10 cellular contexts compared by ENCODE assay signal in genomic region chr3:22372292-22372949, GRCh38.
DNase-seq lines count a peak whose midpoint lies in the region; ATAC-seq and TF ChIP-seq lines count a peak whose summit lies in the region.
"Had no signal": no experiment of that assay in that cellular context is flagged by ENCODE, and none has a peak within 500 bp of the region (broad histone marks: within the 10 kb centered on the region; RNA-seq: fewer than 3 reads in every experiment).

No MANE protein-coding gene starts in this region.

- POLR2A ChIA-PET in activated CD8-positive, alpha-beta T cell treated with anti-CD3 and anti-CD28 coated beads for 36 hours (lab: Charles Lee): no interaction called here

- no peak overlapping the region for H3K27ac Mint-ChIP-seq in activated CD8-positive, alpha-beta T cell treated with anti-CD3 and anti-CD28 coated beads for 36 hours
- H3K27ac Mint-ChIP-seq in activated CD4-positive, alpha-beta T cell treated with anti-CD3 and anti-CD28 coated beads, Interleukin-2, amount 10 ng/mL, durations not matched to agents 24 days and 14 days: no peak overlapping the region

- no peak overlapping the region for H3K4me3 Mint-ChIP-seq in activated CD8-positive, alpha-beta T cell treated with anti-CD3 and anti-CD28 coated beads for 36 hours
- H3K4me3 Mint-ChIP-seq in activated CD4-positive, alpha-beta T cell treated with anti-CD3 and anti-CD28 coated beads, Interleukin-2, amount 10 ng/mL, durations not matched to agents 24 days and 14 days: no peak overlapping the region

- peaks cover 4% of the 10 kb centered on the region for H3K4me1 Mint-ChIP-seq in activated CD8-positive, alpha-beta T cell treated with anti-CD3 and anti-CD28 coated beads for 36 hours (ENCODE audit: low read depth)
- H3K4me1 Mint-ChIP-seq in activated CD4-positive, alpha-beta T cell treated with anti-CD3 and anti-CD28 coated beads, Interleukin-2, amount 10 ng/mL, durations not matched to agents 24 days and 14 days: no peaks in the 10 kb centered on the region

- H3K9me3 Mint-ChIP-seq in activated CD8-positive, alpha-beta T cell treated with anti-CD3 and anti-CD28 coated beads for 36 hours: peaks cover 2% of the 10 kb centered on the region
- no peaks in the 10 kb centered on the region for H3K9me3 Mint-ChIP-seq in activated CD4-positive, alpha-beta T cell treated with anti-CD3 and anti-CD28 coated beads, Interleukin-2, amount 10 ng/mL, durations not matched to agents 24 days and 14 days

- no peaks in the 10 kb centered on the region for H3K9me3 ChIP-seq in left ventricle myocardium inferior (replicated peaks)

- H3K36me3 Mint-ChIP-seq in activated CD8-positive, alpha-beta T cell treated with anti-CD3 and anti-CD28 coated beads for 36 hours (ENCODE audit: low read depth): no peaks in the 10 kb centered on the region
- no peaks in the 10 kb centered on the region for H3K36me3 Mint-ChIP-seq in activated CD4-positive, alpha-beta T cell treated with anti-CD3 and anti-CD28 coated beads, Interleukin-2, amount 10 ng/mL, durations not matched to agents 24 days and 14 days (ENCODE audit: low read depth)

- DNase-seq in GM13976 (ENCODE audit: low spot score): peak; percentile 7
- DNase-seq in activated CD8-positive, alpha-beta T cell treated with anti-CD3 and anti-CD28 coated beads for 36 hours: peak; percentile 1
- DNase-seq in left ventricle myocardium inferior: peak; percentile 11
- peak; percentile 80 for DNase-seq in retina
- no peak for DNase-seq in activated CD4-positive, alpha-beta T cell treated with anti-CD3 and anti-CD28 coated beads, Interleukin-2, amount 10 ng/mL, durations not matched to agents 24 days and 14 days
- no peak for DNase-seq in ureter (ENCODE audit: low spot score)
- DNase-seq: HCEC 1CT, KG1 had no signal

- H3K27ac ChIP-seq in left ventricle myocardium inferior (replicated peaks): no peak overlapping the region

- no peaks in the 10 kb centered on the region for H3K36me3 ChIP-seq in left ventricle myocardium inferior

- peaks cover 9% of the 10 kb centered on the region for H3K4me1 ChIP-seq in left ventricle myocardium inferior

- peaks cover 50% of the 10 kb centered on the region for H3K27me3 ChIP-seq in left ventricle myocardium inferior (ENCODE audit: low read depth)

- peak overlapping the region; percentile 59 for H3K4me3 ChIP-seq in left ventricle myocardium inferior

- peaks cover 25% of the 10 kb centered on the region for H3K27me3 Mint-ChIP-seq in activated CD8-positive, alpha-beta T cell treated with anti-CD3 and anti-CD28 coated beads for 36 hours
- peaks cover 21% of the 10 kb centered on the region for H3K27me3 Mint-ChIP-seq in activated CD4-positive, alpha-beta T cell treated with anti-CD3 and anti-CD28 coated beads, Interleukin-2, amount 10 ng/mL, durations not matched to agents 24 days and 14 days

- intact Hi-C loops in activated CD8-positive, alpha-beta T cell treated with anti-CD3 and anti-CD28 coated beads for 36 hours (cut with micrococcal nuclease): no loop called here
- intact Hi-C loops in left ventricle myocardium inferior (cut with micrococcal nuclease): no loop called here
- intact Hi-C loops in activated CD4-positive, alpha-beta T cell treated with anti-CD3 and anti-CD28 coated beads, Interleukin-2, amount 10 ng/mL, durations not matched to agents 24 days and 14 days (cut with micrococcal nuclease): no loop called here

- in situ Hi-C loops in GM13976 (cut with MboI; ENCODE audit: low sequenced_read_pairs, unreplicated experiment): no loop called here

- TF ChIP-seq CTCF in GM13976 (IDR thresholded peaks at IDR 0.05; ENCODE audit: borderline replicate concordance, control extremely low read depth, extremely low read depth, insufficient read depth, missing control alignments) (no peak), left ventricle myocardium inferior (IDR thresholded peaks at IDR 0.05; ENCODE audit: borderline replicate concordance) (no peak)
- TF ChIP-seq CTCF in activated CD8-positive, alpha-beta T cell treated with anti-CD3 and anti-CD28 coated beads for 36 hours (IDR thresholded peaks at IDR 0.05): no peak

- no peak for ATAC-seq in activated CD8-positive, alpha-beta T cell treated with anti-CD3 and anti-CD28 coated beads for 36 hours
- ATAC-seq in HG03457 (IDR thresholded peaks at IDR 0.05; ENCODE audit: unreplicated experiment) (no peak), GM18867 (IDR thresholded peaks at IDR 0.05; ENCODE audit: unreplicated experiment) (no peak)

- CTCF ChIA-PET in activated CD8-positive, alpha-beta T cell treated with anti-CD3 and anti-CD28 coated beads for 36 hours (lab: Charles Lee): no interaction called here

Comparison
In these comparisons a context has a peak if more than half of its experiments do, and no peak if none do; other contexts are left out.
1. DNase-seq: peak in GM13976 (single experiment), activated CD8-positive, alpha-beta T cell treated with anti-CD3 and anti-CD28 coated beads for 36 hours (single experiment), left ventricle myocardium inferior (single experiment) and retina (single experiment); none in activated CD4-positive, alpha-beta T cell treated with anti-CD3 and anti-CD28 coated beads, Interleukin-2, amount 10 ng/mL, durations not matched to agents 24 days and 14 days (single experiment) and ureter (single experiment).